16 cellular contexts compared by ENCODE assay signal in genomic region chr1:167659876-167660275, GRCh38. TPM values are rescaled to one million over a fixed set of nuclear protein-coding genes. Genes with fewer than 3 reads are reported as not detected.
DNase-seq lines count a peak whose midpoint lies in the region; ATAC-seq, FAIRE-seq and TF ChIP-seq lines count a peak whose summit lies in the region.
"Had no signal": no experiment of that assay in that cellular context is flagged by ENCODE, and none has a peak within 500 bp of the region (broad histone marks: within the 10 kb centered on the region; RNA-seq: fewer than 3 reads in every experiment).

No MANE protein-coding gene starts in this region.

- ATAC-seq in activated CD4-positive, alpha-beta T cell treated with anti-CD3 and anti-CD28 coated beads for 36 hours: no peak
- no peak for ATAC-seq in foreskin keratinocyte

- CTCF ChIA-PET in activated CD4-positive, alpha-beta T cell treated with anti-CD3 and anti-CD28 coated beads for 36 hours (lab: Charles Lee): interaction anchor here (0.6 to 2.2 kb wide), 5 partner anchors 10 to 311 kb away, joined by 3 to 9 read pairs (median 4); no protein-coding TSS in a partner anchor
- CTCF ChIA-PET in CD8-positive, alpha-beta memory T cell (lab: Charles Lee): interaction anchor here (1.4 kb wide), 1 partner anchor 12 kb away, joined by 3 read pairs; no protein-coding TSS in a partner anchor

- no peaks in the 10 kb centered on the region for H3K27me3 ChIP-seq in CD8-positive, alpha-beta memory T cell (ENCODE audit: insufficient read depth, low read length, poor library complexity, severe bottlenecking)
- H3K27me3 ChIP-seq in astrocyte (ENCODE audit: insufficient read depth, low read length): no peaks in the 10 kb centered on the region
- no peaks in the 10 kb centered on the region for H3K27me3 ChIP-seq in foreskin keratinocyte
- H3K27me3 ChIP-seq: spleen had no signal

- no peaks in the 10 kb centered on the region for H3K9me3 Mint-ChIP-seq in activated CD4-positive, alpha-beta T cell treated with anti-CD3 and anti-CD28 coated beads for 36 hours (ENCODE audit: low read depth)
- no peaks in the 10 kb centered on the region for H3K9me3 Mint-ChIP-seq in CD8-positive, alpha-beta memory T cell
- H3K9me3 Mint-ChIP-seq in astrocyte (ENCODE audit: unreplicated experiment) (no peaks in the 10 kb centered on the region), nephron progenitor cell (no peaks in the 10 kb centered on the region)

- in situ Hi-C loops in GM13977 (cut with MboI; ENCODE audit: low pct_unique_long_range_greater_than_20kb, low sequenced_read_pairs, unreplicated experiment): no loop called here

- no peaks in the 10 kb centered on the region for H3K79me2 ChIP-seq in astrocyte (ENCODE audit: insufficient read depth, low read length)
- H3K79me2 ChIP-seq: parathyroid adenoma had no signal

- TF ChIP-seq CTCF in astrocyte (IDR thresholded peaks at IDR 0.05; ENCODE audit: insufficient read depth, low read depth, low read length) (no peak), nephron progenitor cell (IDR thresholded peaks at IDR 0.05) (no peak), foreskin keratinocyte (conservative IDR thresholded peaks at IDR 0.05) (no peak), GM13977 (IDR thresholded peaks at IDR 0.05; ENCODE audit: extremely low read depth, insufficient read depth, missing control alignments) (no peak)

- H3K27ac Mint-ChIP-seq in activated CD4-positive, alpha-beta T cell treated with anti-CD3 and anti-CD28 coated beads for 36 hours: peak overlapping the region; percentile 48
- peak overlapping the region; percentile 60 to 94 (median 85) for H3K27ac Mint-ChIP-seq in CD8-positive, alpha-beta memory T cell
- H3K27ac Mint-ChIP-seq in astrocyte (ENCODE audit: unreplicated experiment): peak overlapping the region; percentile 49
- peak overlapping the region; percentile 3 for H3K27ac Mint-ChIP-seq in nephron progenitor cell

- H3K4me3 ChIP-seq in CD8-positive, alpha-beta memory T cell (ENCODE audit: low read length): no peak overlapping the region
- no peak overlapping the region for H3K4me3 ChIP-seq in astrocyte (ENCODE audit: insufficient read depth, low read depth, low read length)
- H3K4me3 ChIP-seq: spleen had no signal

- H3K4me3 Mint-ChIP-seq in activated CD4-positive, alpha-beta T cell treated with anti-CD3 and anti-CD28 coated beads for 36 hours: no peak overlapping the region
- peak overlapping the region in 6 of 7 donors; percentile 6 to 56 (median 40) for H3K4me3 Mint-ChIP-seq in CD8-positive, alpha-beta memory T cell
- H3K4me3 Mint-ChIP-seq in astrocyte (ENCODE audit: unreplicated experiment) (no peak overlapping the region), nephron progenitor cell (no peak overlapping the region)

- intact Hi-C loops in activated CD4-positive, alpha-beta T cell treated with anti-CD3 and anti-CD28 coated beads for 36 hours (cut with DNase I, micrococcal nuclease): no loop called here

- H3K36me3 ChIP-seq in CD8-positive, alpha-beta memory T cell (ENCODE audit: insufficient read depth, low read length): peaks cover 7% of the 10 kb centered on the region
- H3K36me3 ChIP-seq in astrocyte (ENCODE audit: insufficient read depth, low read length): no peaks in the 10 kb centered on the region

- H3K36me3 Mint-ChIP-seq in activated CD4-positive, alpha-beta T cell treated with anti-CD3 and anti-CD28 coated beads for 36 hours (ENCODE audit: low read depth): peaks cover 13% of the 10 kb centered on the region
- H3K36me3 Mint-ChIP-seq in CD8-positive, alpha-beta memory T cell: peaks cover 0 to 84% (median 7%) of the 10 kb centered on the region in 3 donors
- H3K36me3 Mint-ChIP-seq in astrocyte (ENCODE audit: low read depth, unreplicated experiment): no peaks in the 10 kb centered on the region
- no peaks in the 10 kb centered on the region for H3K36me3 Mint-ChIP-seq in nephron progenitor cell (ENCODE audit: low read depth)

- DNase-seq in activated CD4-positive, alpha-beta T cell treated with anti-CD3 and anti-CD28 coated beads for 36 hours: no peak
- DNase-seq in activated CD4-positive, alpha-beta T cell treated with anti-CD3 and anti-CD28 coated beads for 1 hour: no peak
- no peak for DNase-seq in CD8-positive, alpha-beta memory T cell
- no peak for DNase-seq in astrocyte (ENCODE audit: low read depth)
- DNase-seq in nephron progenitor cell: no peak
- DNase-seq in foreskin keratinocyte: no peak
- DNase-seq in GM13977 (ENCODE audit: low spot score): no peak
- DNase-seq in inferior parietal cortex (ENCODE audit: extremely low spot score): no peak
- DNase-seq: activated T-cell treated with anti-CD3 and anti-CD28 coated beads, Interleukin-2, amount 50 U/mL, for 1 hour; NCI-H1105 treated with DMSO at 0.1 percent for 48 hours; spleen; substantia nigra had no signal

- no peak for FAIRE-seq in astrocyte (lab: Jason Lieb, UNC)

- H4K20me1 ChIP-seq in astrocyte (ENCODE audit: insufficient read depth, low read length): no peaks in the 10 kb centered on the region

- no peak overlapping the region for H3K9ac ChIP-seq in astrocyte (ENCODE audit: low read length)
- H3K9ac ChIP-seq: KMS-11, parathyroid adenoma had no signal

- no peak overlapping the region for H3K4me2 ChIP-seq in astrocyte (ENCODE audit: low read length)
- H3K4me2 ChIP-seq: KMS-11 had no signal

- H3K27me3 Mint-ChIP-seq in activated CD4-positive, alpha-beta T cell treated with anti-CD3 and anti-CD28 coated beads for 36 hours: no peaks in the 10 kb centered on the region
- peaks cover 0 to 1% of the 10 kb centered on the region in 2 donors for H3K27me3 Mint-ChIP-seq in CD8-positive, alpha-beta memory T cell
- H3K27me3 Mint-ChIP-seq in astrocyte (ENCODE audit: low read depth, unreplicated experiment) (no peaks in the 10 kb centered on the region), nephron progenitor cell (ENCODE audit: low read depth, poor library complexity) (peaks cover 4% of the 10 kb centered on the region)

- no peak overlapping the region for H2AFZ ChIP-seq in astrocyte (ENCODE audit: low read depth, low read length)
- H2AFZ ChIP-seq: parathyroid adenoma had no signal

- peaks cover 85% of the 10 kb centered on the region for H3K4me1 ChIP-seq in CD8-positive, alpha-beta memory T cell (ENCODE audit: insufficient read depth, low read length)
- peaks cover 9% of the 10 kb centered on the region for H3K4me1 ChIP-seq in astrocyte (ENCODE audit: insufficient read depth, low read length)
- H3K4me1 ChIP-seq in foreskin keratinocyte: peaks cover 37% of the 10 kb centered on the region

- H3K9me3 ChIP-seq in CD8-positive, alpha-beta memory T cell (ENCODE audit: low read length): no peaks in the 10 kb centered on the region
- H3K9me3 ChIP-seq in astrocyte (ENCODE audit: insufficient read depth, low read depth, low read length): no peaks in the 10 kb centered on the region
- H3K9me3 ChIP-seq: spleen had no signal

- H3K27ac ChIP-seq in CD8-positive, alpha-beta memory T cell (ENCODE audit: low read depth, low read length): no peak overlapping the region
- no peak overlapping the region for H3K27ac ChIP-seq in astrocyte (ENCODE audit: low read depth, low read length)
- H3K27ac ChIP-seq in foreskin keratinocyte: no peak overlapping the region
- H3K27ac ChIP-seq: HL-60, KMS-11, parathyroid adenoma had no signal

- POLR2A ChIA-PET in activated CD4-positive, alpha-beta T cell treated with anti-CD3 and anti-CD28 coated beads for 36 hours (lab: Charles Lee): no interaction called here
- POLR2A ChIA-PET in CD8-positive, alpha-beta memory T cell (lab: Charles Lee): interaction anchor here (0.6 kb wide), 1 partner anchor 9 kb away, joined by 3 read pairs; no protein-coding TSS in a partner anchor

- peaks cover 77% of the 10 kb centered on the region for H3K4me1 Mint-ChIP-seq in activated CD4-positive, alpha-beta T cell treated with anti-CD3 and anti-CD28 coated beads for 36 hours
- peaks cover 89 to 99% (median 98%) of the 10 kb centered on the region in 3 donors for H3K4me1 Mint-ChIP-seq in CD8-positive, alpha-beta memory T cell
- H3K4me1 Mint-ChIP-seq in astrocyte (ENCODE audit: low read depth, unreplicated experiment) (peaks cover 36% of the 10 kb centered on the region), nephron progenitor cell (peaks cover 35% of the 10 kb centered on the region)

RNA-seq across cellular contexts. Expression of gene RCSD1, which starts 29.8 kb away (rescaled TPM):
- total RNA-seq in activated CD4-positive, alpha-beta T cell treated with anti-CD3 and anti-CD28 coated beads for 36 hours: 10 to 100 TPM; 59.9 to 62.0 TPM
- total RNA-seq in CD8-positive, alpha-beta memory T cell: 10 to 100 TPM; 45.9 to 47.9 TPM
- polyA plus RNA-seq in CD8-positive, alpha-beta memory T cell: 171 TPM
- total RNA-seq in astrocyte (0.58 and 0.98 TPM in 2 replicates), foreskin keratinocyte (0.04 TPM in 1 of 2 replicates, not detected in the other)
- polyA plus RNA-seq in foreskin keratinocyte: 0.02 and 0.03 TPM in 2 replicates
- total RNA-seq: G401 had no signal

Comparison
In these comparisons a context has a peak if more than half of its experiments do, and no peak if none do; other contexts are left out.
1. H3K27ac Mint-ChIP-seq: peak in every context shown above with its lines; median percentile 85 in CD8-positive, alpha-beta memory T cell; 49 in astrocyte; 48 in activated CD4-positive, alpha-beta T cell treated with anti-CD3 and anti-CD28 coated beads for 36 hours; 3 in nephron progenitor cell.
2. H3K4me3 Mint-ChIP-seq: peak in CD8-positive, alpha-beta memory T cell (6 of 7); none in activated CD4-positive, alpha-beta T cell treated with anti-CD3 and anti-CD28 coated beads for 36 hours (single experiment), astrocyte (single experiment) and nephron progenitor cell (single experiment).
3. RNA of gene RCSD1, which starts 29.8 kb away (total RNA-seq): 59.9 to 62.0 TPM in activated CD4-positive, alpha-beta T cell treated with anti-CD3 and anti-CD28 coated beads for 36 hours and 45.9 to 47.9 TPM in CD8-positive, alpha-beta memory T cell; 0.58 to 0.98 TPM in astrocyte and 0.04 TPM in foreskin keratinocyte; every median in the first group is over 10 times any median in the second.